In the genomic region with DNA sequence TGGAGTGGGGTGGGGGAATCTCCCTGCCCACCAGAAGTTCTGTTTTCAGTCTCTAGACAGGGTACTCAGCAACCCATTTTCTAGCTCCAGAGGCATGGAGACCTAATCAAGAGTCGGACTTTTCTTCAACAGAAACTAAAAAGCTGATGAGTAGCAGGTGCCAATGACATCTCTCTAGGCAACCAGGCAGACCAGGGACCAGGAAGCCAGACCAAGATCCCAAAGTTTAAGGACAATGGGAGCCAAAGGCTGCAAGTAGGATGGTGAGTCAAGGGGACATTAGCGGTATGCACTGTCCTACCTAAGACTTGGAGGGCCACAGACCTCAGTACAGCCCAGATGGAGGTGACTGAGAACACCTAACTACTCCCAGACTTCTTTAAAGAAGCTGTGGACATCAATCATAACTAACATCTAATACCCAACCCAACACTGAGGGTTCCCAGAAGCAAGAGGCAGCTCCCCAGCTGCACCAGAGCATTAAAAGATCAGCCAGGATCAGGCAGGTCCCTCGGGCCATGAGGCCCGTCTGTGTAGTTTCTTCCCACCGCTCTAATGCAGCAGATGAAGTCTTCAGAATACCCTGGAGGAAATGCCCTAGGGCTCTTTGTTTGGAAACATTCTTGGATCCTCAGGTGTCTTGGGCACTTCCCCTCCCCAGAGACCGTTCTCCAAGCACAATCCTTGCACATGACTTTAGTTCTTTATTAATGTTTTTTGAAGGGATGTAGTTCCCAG, we compare ENCODE assay signal across 8 cellular contexts. TPM values are rescaled to one million over a fixed set of nuclear protein-coding genes. Genes with fewer than 3 reads are reported as not detected.
A peak's percentile ranks its signal among the peaks of the same experiment; 100 is the strongest.
DNase-seq lines count a peak whose midpoint lies in the region; ATAC-seq and TF ChIP-seq lines count a peak whose summit lies in the region.

No MANE protein-coding gene starts in this region.

- POLR2A ChIA-PET in GM10248 (lab: Yijun Ruan, JAX): interaction anchor here (0.7 kb wide), 1 partner anchor 41 kb away, joined by 3 read pairs; no protein-coding TSS in a partner anchor

- CTCF ChIA-PET in GM10248 (lab: Yijun Ruan, JAX): interaction anchor here (0.6 to 2.2 kb wide), 6 partner anchors 11 to 284 kb away, joined by 3 to 6 read pairs (median 4); no protein-coding TSS in a partner anchor

- ATAC-seq in psoas muscle: no peak

- peak overlapping the region; percentile 86 to 96 (median 94) for H3K27ac ChIP-seq in esophagus squamous epithelium
- H3K27ac ChIP-seq in psoas muscle: peak overlapping the region; percentile 95

- no peak for DNase-seq in esophagus squamous epithelium (lab: John Stamatoyannopoulos, UW)
- no peak for DNase-seq in psoas muscle
- no peak for DNase-seq in nucleus accumbens (lab: John Stamatoyannopoulos, UW)
- no peak for DNase-seq in NCI-H146 (lab: John Stamatoyannopoulos, UW)
- DNase-seq in NCI-H69 (lab: John Stamatoyannopoulos, UW): no peak
- DNase-seq in GM10248 (ENCODE audit: extremely low spot score): no peak

- H3K4me3 ChIP-seq in esophagus squamous epithelium (peak overlapping the region; percentile 80 to 96 (median 86)), psoas muscle (peak overlapping the region; percentile 98)

- H3K27me3 ChIP-seq in esophagus squamous epithelium: no peaks in the 10 kb centered on the region
- H3K27me3 ChIP-seq in psoas muscle (ENCODE audit: insufficient read depth in 3 of 3, low read length in 2 of 3): no peaks in the 10 kb centered on the region

- H3K4me1 ChIP-seq in ES-I3 (ENCODE audit: insufficient read depth, low read length): peaks cover 8% of the 10 kb centered on the region; the same call in 1 of the 2 replicates
- peaks cover 15 to 34% (median 16%) of the 10 kb centered on the region in 3 donors for H3K4me1 ChIP-seq in esophagus squamous epithelium
- peaks cover 16% of the 10 kb centered on the region for H3K4me1 ChIP-seq in psoas muscle

- H3K9ac ChIP-seq in ES-I3 (ENCODE audit: low read depth, low read length): peak overlapping the region; percentile 78

- H3K36me3 ChIP-seq in ES-I3 (ENCODE audit: insufficient read depth, low read length) (peaks cover 5% of the 10 kb centered on the region), esophagus squamous epithelium (peaks cover 15 to 38% (median 17%) of the 10 kb centered on the region in 3 donors), psoas muscle (ENCODE audit: insufficient read depth in 1 of 2, low read depth in 1 of 2) (peaks cover 5 to 16% of the 10 kb centered on the region in 2 donors)

- H3K9me3 ChIP-seq in ES-I3 (ENCODE audit: control insufficient read depth, insufficient read depth, low read length) (no peaks in the 10 kb centered on the region), esophagus squamous epithelium (no peaks in the 10 kb centered on the region), psoas muscle (no peaks in the 10 kb centered on the region)

- TF ChIP-seq CTCF in esophagus squamous epithelium (IDR thresholded peaks at IDR 0.05) (no peak), psoas muscle (IDR thresholded peaks at IDR 0.05) (no peak), GM10248 (IDR thresholded peaks at IDR 0.05; ENCODE audit: control extremely low read depth, extremely low read depth, low read depth, missing control alignments) (no peak)

- TF ChIP-seq POLR2A in Raji (IDR thresholded peaks at IDR 0.05; ENCODE audit: insufficient read depth, low read depth, low read length) (peak; percentile 30; the same call in 1 of the 2 replicates), esophagus squamous epithelium (IDR thresholded peaks at IDR 0.05) (no peak)

- intact Hi-C loops in esophagus squamous epithelium (cut with DNase I) (loop anchor here (10.0 kb wide), 1 partner anchor 280 kb away; no protein-coding TSS in a partner anchor), psoas muscle (cut with DNase I) (loop anchor here in 1 of 2 donors (5.0 kb wide), 1 partner anchor 43 kb away; a partner anchor contains a TSS)

- WGBS in esophagus squamous epithelium, 2 donors: 27 to 37% methylated on average over 6 of the region's 6 CpGs
- WGBS in psoas muscle, 3 donors: 17 to 27% (median 22%) methylated on average over 6 of the region's 6 CpGs

RNA-seq across cellular contexts. Expression of a gene that starts 1.0 kb away (rescaled TPM):
- total RNA-seq in esophagus squamous epithelium (10 to 100 TPM; 17.0 to 31.1 (median 23.1) TPM), psoas muscle (10 to 100 TPM; 12.6 to 20.5 (median 14.7) TPM)
- polyA plus RNA-seq in psoas muscle: 10 to 100 TPM; 20.0 to 26.8 (median 20.8) TPM

RNA-seq across cellular contexts. Expression of a gene that starts 6.2 kb away (rescaled TPM):
- 10 to 100 TPM; 18.0 to 58.6 (median 46.3) TPM for total RNA-seq in esophagus squamous epithelium
- total RNA-seq in psoas muscle: 10 to 100 TPM; 24.7 to 84.5 (median 29.2) TPM
- 10 to 100 TPM; 26.7 to 36.1 (median 28.3) TPM for polyA plus RNA-seq in psoas muscle

RNA-seq across cellular contexts. Expression of a gene that starts 32.3 kb away (rescaled TPM):
- total RNA-seq in esophagus squamous epithelium: 100 to 1,000 TPM in 3 of 4 donors, 10 to 100 TPM in 1; 66.0 to 319 (median 175) TPM
- total RNA-seq in psoas muscle: 100 to 1,000 TPM; 133 to 220 (median 141) TPM
- 100 to 1,000 TPM in 1 of 3 donors, 10 to 100 TPM in 2; 81.6 to 123 (median 95.3) TPM for polyA plus RNA-seq in psoas muscle

RNA-seq across cellular contexts. Expression of a gene that starts 44.5 kb away (rescaled TPM):
- 10 to 100 TPM; 37.8 to 52.3 (median 40.7) TPM for total RNA-seq in esophagus squamous epithelium
- total RNA-seq in psoas muscle: 100 to 1,000 TPM in 2 of 4 donors, 10 to 100 TPM in 2; 79.5 to 109 (median 96.3) TPM
- 10 to 100 TPM; 29.5 to 94.0 (median 42.9) TPM for polyA plus RNA-seq in psoas muscle
